Comparison of ENCODE assay signal across 9 cellular contexts in the genomic region with DNA sequence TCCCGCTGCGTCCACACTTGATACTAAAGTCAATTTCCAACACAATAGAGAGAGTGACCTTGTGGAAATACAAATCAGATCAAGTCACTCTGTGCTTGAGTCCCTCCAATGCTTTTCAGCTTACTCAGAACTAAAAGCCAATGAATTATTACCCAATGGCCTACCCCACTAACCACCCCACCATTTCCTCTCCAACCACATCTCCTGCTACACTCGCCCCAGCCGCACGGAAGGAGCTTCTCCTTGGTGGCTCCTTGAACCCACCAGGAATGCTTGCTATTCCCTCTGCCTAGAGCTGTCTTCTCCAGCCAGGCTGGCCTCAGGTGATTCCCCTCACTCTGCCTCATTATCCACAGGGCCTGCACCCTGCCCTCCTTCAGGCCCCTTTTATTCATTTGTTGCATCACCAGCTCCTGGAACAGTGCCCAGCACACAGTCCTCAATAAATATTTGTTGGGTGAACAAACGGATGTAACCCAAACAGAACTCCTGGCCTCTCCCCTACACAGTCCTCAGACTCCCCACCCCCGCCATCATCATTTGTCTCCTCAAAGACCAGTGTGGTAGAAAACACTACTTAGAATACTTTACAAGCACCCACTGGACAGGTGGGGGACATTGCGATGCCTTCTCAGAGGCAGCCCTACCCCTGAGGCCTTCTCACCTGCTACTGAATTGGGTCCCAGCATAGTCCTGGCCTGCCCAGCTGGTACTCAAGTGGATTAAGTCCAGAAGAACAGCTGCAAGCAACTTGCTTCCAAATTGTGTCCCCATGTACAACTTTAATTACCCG. TPM values are rescaled to one million over a fixed set of nuclear protein-coding genes. Genes with fewer than 3 reads are reported as not detected.
DNase-seq lines count a peak whose midpoint lies in the region; ATAC-seq, FAIRE-seq and TF ChIP-seq lines count a peak whose summit lies in the region.
"Had no signal": no experiment of that assay in that cellular context is flagged by ENCODE, and none has a peak within 500 bp of the region (broad histone marks: within the 10 kb centered on the region; RNA-seq: fewer than 3 reads in every experiment).

No MANE protein-coding gene starts in this region.

- peaks cover 0 to 6% (median 0%) of the 10 kb centered on the region in 3 donors for H3K4me1 ChIP-seq in pancreas

- WGBS in pancreas, 2 donors = 75 to 77% methylated on average over 9 of the region's 9 CpGs

- H3K27me3 ChIP-seq in brain microvascular endothelial cell (replicated peaks) (no peaks in the 10 kb centered on the region), pancreas (no peaks in the 10 kb centered on the region)
- H3K27me3 ChIP-seq: upper lobe of left lung had no signal

- no peak for TF ChIP-seq CTCF in brain microvascular endothelial cell (IDR thresholded peaks at IDR 0.05; ENCODE audit: low read depth, low read length, missing control alignments)
- TF ChIP-seq CTCF in pancreas (IDR thresholded peaks at IDR 0.05) = no peak

- H3K36me3 ChIP-seq in brain microvascular endothelial cell (replicated peaks) (no peaks in the 10 kb centered on the region), pancreas (no peaks in the 10 kb centered on the region)
- H3K36me3 ChIP-seq: upper lobe of left lung had no signal

- FAIRE-seq in pancreas (lab: Jason Lieb, UNC) = no peak

- in situ Hi-C loops in brain microvascular endothelial cell (cut with HindIII; ENCODE audit: low pct_ligation_motif_present, low sequenced_read_pairs) = loop anchor here (10.0 kb wide), 1 partner anchor 170 kb away; no protein-coding TSS in a partner anchor

- no peak overlapping the region for H3K4me3 ChIP-seq in brain microvascular endothelial cell (ENCODE audit: low read depth, low read length)
- no peak overlapping the region for H3K4me3 ChIP-seq in pancreas
- H3K4me3 ChIP-seq: upper lobe of left lung had no signal

- peak overlapping the region; percentile 50 for H3K27ac ChIP-seq in brain microvascular endothelial cell
- peak overlapping the region in 2 of 4 donors; percentile 18 to 44 for H3K27ac ChIP-seq in pancreas

- H3K9me3 ChIP-seq in pancreas = no peaks in the 10 kb centered on the region
- H3K9me3 ChIP-seq: upper lobe of left lung had no signal

- ATAC-seq in pancreas (peak; percentile 32 to 76 (median 60)), GM21526 (IDR thresholded peaks at IDR 0.05; ENCODE audit: low FRiP score, unreplicated experiment) (no peak), GM19328 (IDR thresholded peaks at IDR 0.05; ENCODE audit: unreplicated experiment) (no peak)

- DNase-seq in EH (ENCODE audit: low read depth) = peak; percentile 96
- DNase-seq in LoVo (ENCODE audit: low spot score) = peak; percentile 74
- DNase-seq in brain microvascular endothelial cell = peak; percentile 77
- DNase-seq in pancreas = peak in 5 of 6 donors; percentile 30 to 63 (median 49)
- DNase-seq in medulla oblongata (ENCODE audit: extremely low spot score) = no peak
- no peak for DNase-seq in stimulated activated CD4-positive, alpha-beta T cell treated with anti-CD3 and anti-CD28 coated beads, Interleukin-15, amount 100 ng/mL, for 24 hours
- DNase-seq: upper lobe of left lung had no signal

- intact Hi-C loops in pancreas (cut with DNase I) = no loop called here

RNA-seq across cellular contexts. Expression of a gene that starts 12.6 kb away (rescaled TPM):
- 1 to 10 TPM in 5 of 6 donors, under 1 TPM in 1; 0.97 to 4.4 (median 2.2) TPM for total RNA-seq in pancreas
- polyA plus RNA-seq in pancreas = 1 to 10 TPM in 1 of 2 donors, under 1 TPM in 1; 0.63 to 1.3 TPM

Comparison
In these comparisons a context has a peak if more than half of its experiments do, and no peak if none do; other contexts are left out.
1. DNase-seq: peak in EH (single experiment), LoVo (single experiment), brain microvascular endothelial cell (single experiment) and pancreas (5 of 6); none in medulla oblongata (single experiment) and stimulated activated CD4-positive, alpha-beta T cell treated with anti-CD3 and anti-CD28 coated beads, Interleukin-15, amount 100 ng/mL, for 24 hours (single experiment).
2. ATAC-seq: peak in pancreas (4 of 4); none in GM21526 (single experiment) and GM19328 (single experiment).